2 cellular contexts compared by ENCODE assay signal in genomic region chr2:241203218-241204009, GRCh38.
TF ChIP-seq lines count a peak whose summit lies in the region.

No MANE protein-coding gene starts in this region.

TF ChIP-seq in GM23338, 12 proteins besides CTCF, POLR2A, EP300 and RAD21:
- TF ChIP-seq EZH2phosphoT487 (IDR thresholded peaks at IDR 0.05; ENCODE audit: unreplicated experiment) (no peak), CREB1 (CRISPR knock-in tag; IDR thresholded peaks at IDR 0.05; ENCODE audit: low read depth) (no peak), ETS1 (IDR thresholded peaks at IDR 0.05) (no peak), JUNB (IDR thresholded peaks at IDR 0.05; ENCODE audit: unreplicated experiment) (no peak), EZH2 (IDR thresholded peaks at IDR 0.05; ENCODE audit: low read depth, unreplicated experiment) (no peak), ZNF331 (CRISPR knock-in tag; IDR thresholded peaks at IDR 0.05; ENCODE audit: low read depth) (no peak), ZNF114 (CRISPR knock-in tag; IDR thresholded peaks at IDR 0.05) (no peak), STAT1 (IDR thresholded peaks at IDR 0.05; ENCODE audit: unreplicated experiment) (no peak), NANOG (IDR thresholded peaks at IDR 0.05; ENCODE audit: borderline replicate concordance) (no peak), ZNF462 (CRISPR knock-in tag; IDR thresholded peaks at IDR 0.05) (no peak), REST (IDR thresholded peaks at IDR 0.05; ENCODE audit: unreplicated experiment) (no peak), POLR2AphosphoS5 (IDR thresholded peaks at IDR 0.05; ENCODE audit: low read depth) (no peak)

TF ChIP-seq in H1, 55 proteins besides CTCF, POLR2A, EP300 and RAD21:
- TF ChIP-seq JUN (IDR thresholded peaks at IDR 0.05; ENCODE audit: low read depth, low read length), result no peak
- TF ChIP-seq ASH2L (IDR thresholded peaks at IDR 0.05; ENCODE audit: low read length), result no peak
- no peak for TF ChIP-seq JUND (IDR thresholded peaks at IDR 0.05; ENCODE audit: low read length)
- TF ChIP-seq SIX5 (IDR thresholded peaks at IDR 0.05; ENCODE audit: low read depth, low read length), result no peak
- no peak for TF ChIP-seq CBX8 (IDR thresholded peaks at IDR 0.05; ENCODE audit: borderline replicate concordance, low read depth, low read length)
- TF ChIP-seq ATF3 (IDR thresholded peaks at IDR 0.05; ENCODE audit: insufficient read depth, low read depth, low read length), result no peak
- no peak for TF ChIP-seq SIN3A (conservative IDR thresholded peaks at IDR 0.05 in 1 of 2, IDR thresholded peaks at IDR 0.05 in 1 of 2; ENCODE audit: low read depth in 1 of 2, low read length in 2 of 2)
- no peak for TF ChIP-seq POLR2AphosphoS5 (IDR thresholded peaks at IDR 0.05; ENCODE audit: low read depth, low read length)
- TF ChIP-seq HDAC6 (IDR thresholded peaks at IDR 0.05; ENCODE audit: low read depth, low read length), result no peak
